ENCODE assay signal across 8 cellular contexts in the genomic region with DNA sequence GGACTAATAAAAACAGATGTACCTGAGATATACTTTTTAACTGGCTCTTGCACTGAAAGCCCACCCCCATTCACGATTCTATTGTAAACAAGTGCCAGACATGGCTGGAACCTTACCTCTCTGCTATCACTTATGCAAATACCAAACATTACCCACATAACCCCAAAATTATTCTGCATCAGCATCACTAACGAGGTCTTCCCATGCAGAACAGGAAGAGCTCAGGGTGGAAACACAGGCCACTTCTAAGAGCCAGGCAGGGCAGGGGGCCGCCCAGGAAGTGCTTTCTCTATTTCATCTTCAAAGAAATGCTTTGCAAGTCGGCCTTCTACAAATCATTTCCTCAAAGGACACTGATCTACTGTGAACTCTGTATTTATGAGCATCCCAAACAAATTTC. TPM values are rescaled to one million over a fixed set of nuclear protein-coding genes. Genes with fewer than 3 reads are reported as not detected.
DNase-seq lines count a peak whose midpoint lies in the region; ATAC-seq and TF ChIP-seq lines count a peak whose summit lies in the region.

No MANE protein-coding gene starts in this region.

- no peaks in the 10 kb centered on the region for H3K27me3 Mint-ChIP-seq in activated CD8-positive, alpha-beta T cell treated with anti-CD3 and anti-CD28 coated beads for 36 hours

- H3K36me3 ChIP-seq in thoracic aorta = peaks cover 32% of the 10 kb centered on the region

- CTCF ChIA-PET in activated CD8-positive, alpha-beta T cell treated with anti-CD3 and anti-CD28 coated beads for 36 hours (lab: Charles Lee) = interaction anchor here (1.6 to 2.6 kb wide), 2 partner anchors 12 to 14 kb away, joined by 4 to 9 read pairs; no protein-coding TSS in a partner anchor

- no peak overlapping the region for H3K27ac ChIP-seq in thoracic aorta

- intact Hi-C loops in activated CD8-positive, alpha-beta T cell treated with anti-CD3 and anti-CD28 coated beads for 36 hours (cut with micrococcal nuclease) = no loop called here

- peak overlapping the region; percentile 80 for H3K27ac Mint-ChIP-seq in activated CD8-positive, alpha-beta T cell treated with anti-CD3 and anti-CD28 coated beads for 36 hours

- POLR2A ChIA-PET in activated CD8-positive, alpha-beta T cell treated with anti-CD3 and anti-CD28 coated beads for 36 hours (lab: Charles Lee) = no interaction called here

- TF ChIP-seq CTCF in activated CD8-positive, alpha-beta T cell treated with anti-CD3 and anti-CD28 coated beads for 36 hours (IDR thresholded peaks at IDR 0.05) = no peak
- TF ChIP-seq CTCF in foreskin fibroblast (IDR thresholded peaks at IDR 0.05; ENCODE audit: low read depth, low read length) (no peak), thoracic aorta (IDR thresholded peaks at IDR 0.05) (no peak), omental fat pad (IDR thresholded peaks at IDR 0.05) (no peak)

- H3K27me3 ChIP-seq in thoracic aorta (replicated peaks; ENCODE audit: insufficient read depth) = no peaks in the 10 kb centered on the region

- ATAC-seq in activated CD8-positive, alpha-beta T cell treated with anti-CD3 and anti-CD28 coated beads for 36 hours = peak; percentile 90
- ATAC-seq in thoracic aorta (ENCODE audit: insufficient number of reproducible peaks, low FRiP score, low read depth) (no peak), omental fat pad (ENCODE audit: low FRiP score) (no peak)

- no peaks in the 10 kb centered on the region for H3K9me3 ChIP-seq in thoracic aorta

- peaks cover 45% of the 10 kb centered on the region for H3K4me1 Mint-ChIP-seq in activated CD8-positive, alpha-beta T cell treated with anti-CD3 and anti-CD28 coated beads for 36 hours (ENCODE audit: low read depth)

- peak overlapping the region; percentile 62 for H3K4me3 Mint-ChIP-seq in activated CD8-positive, alpha-beta T cell treated with anti-CD3 and anti-CD28 coated beads for 36 hours

- DNase-seq in activated T-cell treated with anti-CD3 and anti-CD28 coated beads, Interleukin-2, amount 50 U/mL, for 1 hour = peak; percentile 57
- no peak for DNase-seq in activated T-cell treated with anti-CD3 and anti-CD28 coated beads, Interleukin-2, amount 50 U/mL, for 48 hours
- peak; percentile 75 for DNase-seq in activated CD8-positive, alpha-beta T cell treated with anti-CD3 and anti-CD28 coated beads for 36 hours
- DNase-seq in foreskin fibroblast = peak in 1 of 2 donors; percentile 39
- no peak for DNase-seq in thoracic aorta (ENCODE audit: low spot score)
- no peak for DNase-seq in omental fat pad (ENCODE audit: low spot score)
- no peak for DNase-seq in RPMI8226
- DNase-seq in cortex of kidney (lab: John Stamatoyannopoulos, UW) = no peak

- peaks cover 3% of the 10 kb centered on the region for H3K36me3 Mint-ChIP-seq in activated CD8-positive, alpha-beta T cell treated with anti-CD3 and anti-CD28 coated beads for 36 hours (ENCODE audit: low read depth)

- peaks cover 36 to 66% of the 10 kb centered on the region in 2 donors for H3K4me1 ChIP-seq in thoracic aorta (ENCODE audit: control insufficient read depth in 1 of 2, low read depth in 2 of 2)

- H3K9me3 Mint-ChIP-seq in activated CD8-positive, alpha-beta T cell treated with anti-CD3 and anti-CD28 coated beads for 36 hours = no peaks in the 10 kb centered on the region

- H3K4me3 ChIP-seq in foreskin fibroblast (ENCODE audit: low read depth in 1 of 2, low read length in 2 of 2) = peak overlapping the region; percentile 56 to 90
- peak overlapping the region; percentile 80 for H3K4me3 ChIP-seq in thoracic aorta

RNA-seq across cellular contexts. Expression of gene IRS2, which starts 7.3 kb away (rescaled TPM):
- total RNA-seq in activated CD8-positive, alpha-beta T cell treated with anti-CD3 and anti-CD28 coated beads for 36 hours = 1 to 10 TPM; 2.8 TPM
- total RNA-seq in thoracic aorta = 10 to 100 TPM; 47.8 to 59.8 TPM
- 10 to 100 TPM; 25.2 to 70.9 (median 34.2) TPM for total RNA-seq in omental fat pad

Comparison
In these comparisons a context has a peak if more than half of its experiments do, and no peak if none do; other contexts are left out.
1. DNase-seq: peak in activated T-cell treated with anti-CD3 and anti-CD28 coated beads, Interleukin-2, amount 50 U/mL, for 1 hour (single experiment) and activated CD8-positive, alpha-beta T cell treated with anti-CD3 and anti-CD28 coated beads for 36 hours (single experiment); none in activated T-cell treated with anti-CD3 and anti-CD28 coated beads, Interleukin-2, amount 50 U/mL, for 48 hours (0 of 2), thoracic aorta (single experiment), omental fat pad (single experiment), RPMI8226 (single experiment) and cortex of kidney (single experiment).
2. RNA of gene IRS2, which starts 7.3 kb away (total RNA-seq): 47.8 to 59.8 TPM in thoracic aorta and 25.2 to 70.9 TPM in omental fat pad; 2.8 TPM in activated CD8-positive, alpha-beta T cell treated with anti-CD3 and anti-CD28 coated beads for 36 hours; every median in the first group is over 4 times any median in the second.